ENCODE assay signal across 8 cellular contexts in genomic region chr19:12766051-12766521, GRCh38. TPM values are rescaled to one million over a fixed set of nuclear protein-coding genes. Genes with fewer than 3 reads are reported as not detected.
DNase-seq lines count a peak whose midpoint lies in the region; ATAC-seq, FAIRE-seq and TF ChIP-seq lines count a peak whose summit lies in the region.

No MANE protein-coding gene starts in this region.

- peaks cover 4% of the 10 kb centered on the region for H4K20me1 ChIP-seq in keratinocyte (ENCODE audit: control insufficient read depth, extremely low read depth, insufficient read depth, low read length)

- no peaks in the 10 kb centered on the region for H3K9me1 ChIP-seq in keratinocyte (ENCODE audit: control insufficient read depth, extremely low read depth, insufficient read depth, low read length)

- FAIRE-seq in keratinocyte (lab: Jason Lieb, UNC) = peak; percentile 57

- H3K9ac ChIP-seq in SK-N-MC (ENCODE audit: insufficient read length) = no peak overlapping the region
- H3K9ac ChIP-seq in keratinocyte (ENCODE audit: control insufficient read depth, extremely low read depth, insufficient read depth, low read length) = no peak overlapping the region

- no peaks in the 10 kb centered on the region for H3K79me2 ChIP-seq in keratinocyte (ENCODE audit: control insufficient read depth, insufficient read depth, low read length)

- TF ChIP-seq CTCF in cardiac fibroblast (IDR thresholded peaks at IDR 0.05; ENCODE audit: low read depth, low read length) (peak; percentile 59), keratinocyte (optimal IDR thresholded peaks at IDR 0.05 in 1 of 3, IDR thresholded peaks at IDR 0.05 in 1 of 3, conservative IDR thresholded peaks at IDR 0.05 in 1 of 3; ENCODE audit: extremely low read depth in 1 of 3, insufficient read depth in 2 of 3, low read length in 3 of 3) (peak in 2 of 3 experiments; percentile 87 to 88)

- peak overlapping the region; percentile 70 for H3K4me2 ChIP-seq in keratinocyte (ENCODE audit: control insufficient read depth, extremely low read depth, insufficient read depth, low read depth, low read length)

- H3K36me3 ChIP-seq in SK-N-MC (ENCODE audit: insufficient read depth, low read length) (no peaks in the 10 kb centered on the region; the same call in 1 of the 2 replicates), keratinocyte (ENCODE audit: control insufficient read depth in 2 of 2, extremely low read depth in 1 of 2, insufficient read depth in 2 of 2, low read length in 2 of 2) (peaks cover 11 to 35% of the 10 kb centered on the region in 2 experiments)

- H2AFZ ChIP-seq in keratinocyte (ENCODE audit: control insufficient read depth, low read length) = peak overlapping the region; percentile 83

- no peaks in the 10 kb centered on the region for H3K4me1 ChIP-seq in keratinocyte (ENCODE audit: control insufficient read depth, extremely low read depth, insufficient read depth, low read length)

- peak; percentile 53 for ATAC-seq in HG02763 (IDR thresholded peaks at IDR 0.05; ENCODE audit: unreplicated experiment)
- no peak for ATAC-seq in GM18870 (IDR thresholded peaks at IDR 0.05; ENCODE audit: unreplicated experiment)

- H3K27me3 ChIP-seq in keratinocyte (ENCODE audit: control insufficient read depth, extremely low read depth, insufficient read depth, low read length) = no peaks in the 10 kb centered on the region

- H3K9me3 ChIP-seq in SK-N-MC (ENCODE audit: low read depth, low read length) (no peaks in the 10 kb centered on the region), keratinocyte (ENCODE audit: control insufficient read depth, low read depth, low read length) (no peaks in the 10 kb centered on the region)

- in situ Hi-C loops in KBM-7 (cut with MboI; ENCODE audit: low pct_unique_long_range_greater_than_20kb, low sequenced_read_pairs) = no loop called here

- peak; percentile 60 for DNase-seq in COLO668 (lab: John Stamatoyannopoulos, UW; ENCODE audit: unreplicated experiment)
- no peak for DNase-seq in SK-N-MC (ENCODE audit: low read depth, low spot score)
- peak; percentile 74 to 75 for DNase-seq in cardiac fibroblast (ENCODE audit: low read depth in 2 of 2)
- no peak for DNase-seq in keratinocyte (ENCODE audit: low read depth, low spot score)
- DNase-seq in stimulated activated CD4-positive, alpha-beta T cell treated with anti-CD3 and anti-CD28 coated beads, TNF-alpha, amount 100 ng/mL, for 4 hours (ENCODE audit: low read depth in 3 of 3) = peak in 2 of 3 experiments; percentile 55 to 58
- no peak for DNase-seq in KBM-7

- dilution Hi-C loops in keratinocyte (cut with MboI; ENCODE audit: extremely low pct_ligation_motif_present, low sequenced_read_pairs) = no loop called here

- H3K4me3 ChIP-seq in SK-N-MC = peak overlapping the region; percentile 73
- peak overlapping the region; percentile 36 to 40 for H3K4me3 ChIP-seq in cardiac fibroblast (replicated peaks in 1 of 2; ENCODE audit: low read depth in 2 of 2, low read length in 2 of 2)
- peak overlapping the region in 2 of 3 experiments; percentile 53 to 61 for H3K4me3 ChIP-seq in keratinocyte (ENCODE audit: control insufficient read depth in 2 of 3, extremely low read depth in 1 of 3, insufficient read depth in 2 of 3, low read depth in 1 of 3, low read length in 3 of 3)

- H3K27ac ChIP-seq in SK-N-MC (no peak overlapping the region), keratinocyte (ENCODE audit: control insufficient read depth, insufficient read depth, low read length) (no peak overlapping the region)

RNA-seq across cellular contexts. Expression of gene HOOK2, which starts 9.3 kb away (rescaled TPM):
- 19.0 to 27.4 TPM (median 21.9 TPM) in 3 replicates for polyA plus RNA-seq in keratinocyte
- polyA plus RNA-seq in keratinocyte (2011; ENCODE audit: low read depth) = 61.4 TPM
- polyA plus RNA-seq in keratinocyte (2011; cell fraction: cytosol; rRNA removed) = 8.9 and 15.2 TPM in 2 replicates
- polyA plus RNA-seq in keratinocyte (2011; cell fraction: nucleus; rRNA removed) = 98.6 and 127 TPM in 2 replicates
- polyA plus RNA-seq in keratinocyte (2012; ENCODE audit: low replicate concordance) = 31.3 and 34.6 TPM in 2 replicates
- polyA minus RNA-seq in keratinocyte = 13.1 to 23.2 TPM (median 16.5 TPM) in 3 replicates
- 9.2 TPM for polyA minus RNA-seq in keratinocyte (2011; cell fraction: cytosol; rRNA and poly(A)+ RNA removed)
- polyA minus RNA-seq in keratinocyte (2011; cell fraction: nucleus; rRNA and poly(A)+ RNA removed) = 14.9 and 26.8 TPM in 2 replicates

RNA-seq across cellular contexts. Expression of gene BEST2, which starts 14.5 kb away (rescaled TPM):
- 0.03 TPM in 1 of 3 replicates, not detected in the others for polyA plus RNA-seq in keratinocyte
- polyA plus RNA-seq in keratinocyte (2011; ENCODE audit: low read depth) = 0.19 TPM
- not detected in 2 replicates for polyA plus RNA-seq in keratinocyte (2011; cell fraction: cytosol; rRNA removed)
- polyA plus RNA-seq in keratinocyte (2011; cell fraction: nucleus; rRNA removed) = 0.20 TPM in 1 of 2 replicates, not detected in the other
- 0.32 TPM in 1 of 2 replicates, not detected in the other for polyA plus RNA-seq in keratinocyte (2012; ENCODE audit: low replicate concordance)
- polyA minus RNA-seq in keratinocyte = not detected in 3 replicates
- polyA minus RNA-seq in keratinocyte (2011; cell fraction: cytosol; rRNA and poly(A)+ RNA removed) = not detected
- polyA minus RNA-seq in keratinocyte (2011; cell fraction: nucleus; rRNA and poly(A)+ RNA removed) = not detected in 2 replicates

RNA-seq across cellular contexts. Expression of gene JUNB, which starts 25.2 kb away (rescaled TPM):
- polyA plus RNA-seq in keratinocyte = 34.9 to 85.1 TPM (median 40.8 TPM) in 3 replicates
- polyA plus RNA-seq in keratinocyte (2011; ENCODE audit: low read depth) = 87.3 TPM
- polyA plus RNA-seq in keratinocyte (2011; cell fraction: cytosol; rRNA removed) = 13.1 and 47.4 TPM in 2 replicates
- polyA plus RNA-seq in keratinocyte (2011; cell fraction: nucleus; rRNA removed) = 62.8 and 88.1 TPM in 2 replicates
- 52.4 and 163 TPM in 2 replicates for polyA plus RNA-seq in keratinocyte (2012; ENCODE audit: low replicate concordance)
- 11.0 to 22.5 TPM (median 12.4 TPM) in 3 replicates for polyA minus RNA-seq in keratinocyte
- 133 TPM for polyA minus RNA-seq in keratinocyte (2011; cell fraction: cytosol; rRNA and poly(A)+ RNA removed)
- 57.9 and 81.1 TPM in 2 replicates for polyA minus RNA-seq in keratinocyte (2011; cell fraction: nucleus; rRNA and poly(A)+ RNA removed)

RNA-seq across cellular contexts. Expression of gene GET3, which starts 28.8 kb away (rescaled TPM):
- 104 to 173 TPM (median 138 TPM) in 3 replicates for polyA plus RNA-seq in keratinocyte
- polyA plus RNA-seq in keratinocyte (2011; ENCODE audit: low read depth) = 97.0 TPM
- 126 and 161 TPM in 2 replicates for polyA plus RNA-seq in keratinocyte (2011; cell fraction: cytosol; rRNA removed)
- 82.8 and 101 TPM in 2 replicates for polyA plus RNA-seq in keratinocyte (2011; cell fraction: nucleus; rRNA removed)
- polyA plus RNA-seq in keratinocyte (2012; ENCODE audit: low replicate concordance) = 95.9 and 115 TPM in 2 replicates
- polyA minus RNA-seq in keratinocyte = 94.1 to 128 TPM (median 111 TPM) in 3 replicates
- polyA minus RNA-seq in keratinocyte (2011; cell fraction: cytosol; rRNA and poly(A)+ RNA removed) = 91.3 TPM
- 26.4 and 27.1 TPM in 2 replicates for polyA minus RNA-seq in keratinocyte (2011; cell fraction: nucleus; rRNA and poly(A)+ RNA removed)

RNA-seq across cellular contexts. Expression of gene TRIR, which starts 31.6 kb away (rescaled TPM):
- 148 to 170 TPM (median 153 TPM) in 3 replicates for polyA plus RNA-seq in keratinocyte
- 42.6 TPM for polyA plus RNA-seq in keratinocyte (2011; ENCODE audit: low read depth)
- 100 and 139 TPM in 2 replicates for polyA plus RNA-seq in keratinocyte (2011; cell fraction: cytosol; rRNA removed)
- polyA plus RNA-seq in keratinocyte (2011; cell fraction: nucleus; rRNA removed) = 86.6 and 88.7 TPM in 2 replicates
- polyA plus RNA-seq in keratinocyte (2012; ENCODE audit: low replicate concordance) = 155 and 170 TPM in 2 replicates
- 30.0 to 43.2 TPM (median 40.1 TPM) in 3 replicates for polyA minus RNA-seq in keratinocyte
- 79.6 TPM for polyA minus RNA-seq in keratinocyte (2011; cell fraction: cytosol; rRNA and poly(A)+ RNA removed)
- polyA minus RNA-seq in keratinocyte (2011; cell fraction: nucleus; rRNA and poly(A)+ RNA removed) = 13.7 and 19.7 TPM in 2 replicates

Comparison
In these comparisons a context has a peak if more than half of its experiments do, and no peak if none do; other contexts are left out.
1. DNase-seq: peak in COLO668 (single experiment), cardiac fibroblast (2 of 2) and stimulated activated CD4-positive, alpha-beta T cell treated with anti-CD3 and anti-CD28 coated beads, TNF-alpha, amount 100 ng/mL, for 4 hours (2 of 3); none in SK-N-MC (single experiment), keratinocyte (single experiment) and KBM-7 (single experiment).
2. Peak in every context shown above with its lines, with median percentiles within 50 percentile points of each other: H3K4me3 ChIP-seq.